ENCODE assay signal across 23 cellular contexts in the genomic region with DNA sequence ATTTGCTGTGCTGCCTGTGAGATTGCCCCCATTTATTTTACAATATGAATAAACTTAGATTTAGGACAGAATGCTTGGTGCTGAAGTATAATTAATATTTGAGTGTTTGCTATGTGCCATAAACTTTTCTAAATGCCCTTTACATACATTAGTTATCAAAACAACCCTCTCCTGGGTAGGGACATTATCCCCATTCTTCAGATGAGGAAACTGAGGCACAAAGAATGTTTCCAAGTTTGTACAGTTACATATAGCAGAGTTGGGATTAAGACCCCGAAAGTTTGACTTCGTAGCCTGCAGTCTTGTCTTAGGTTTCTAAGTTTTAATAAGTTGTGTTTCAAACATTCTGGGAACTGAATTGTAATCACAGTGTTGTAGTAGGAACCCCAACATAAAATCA. TPM values are rescaled to one million over a fixed set of nuclear protein-coding genes. Genes with fewer than 3 reads are reported as not detected.
DNase-seq lines count a peak whose midpoint lies in the region; ATAC-seq, FAIRE-seq and TF ChIP-seq lines count a peak whose summit lies in the region.
"Had no signal": no experiment of that assay in that cellular context is flagged by ENCODE, and none has a peak within 500 bp of the region (broad histone marks: within the 10 kb centered on the region; RNA-seq: fewer than 3 reads in every experiment).

No MANE protein-coding gene starts in this region.

- CTCF ChIA-PET in activated CD8-positive, alpha-beta T cell treated with anti-CD3 and anti-CD28 coated beads for 36 hours (lab: Charles Lee), result no interaction called here
- CTCF ChIA-PET in activated CD8-positive, alpha-beta T cell treated with anti-CD3 and anti-CD28 coated beads, Interleukin-2, amount 10 ng/mL, durations not matched to agents 7 days and 5 days (lab: Charles Lee), result no interaction called here
- CTCF ChIA-PET in K562 (lab: Yijun Ruan, JAX; ENCODE audit: low intra/inter-chr PET ratio) (no interaction called here), Calu3 (lab: Charles Lee) (no interaction called here)

- H4K20me1 ChIP-seq in K562 (replicated peaks; ENCODE audit: control insufficient read depth, insufficient read depth, low read length), result no peaks in the 10 kb centered on the region

- peak overlapping the region; percentile 75 for H3K27ac Mint-ChIP-seq in activated CD8-positive, alpha-beta T cell treated with anti-CD3 and anti-CD28 coated beads for 36 hours
- H3K27ac Mint-ChIP-seq in activated CD8-positive, alpha-beta T cell treated with anti-CD3 and anti-CD28 coated beads, Interleukin-2, amount 10 ng/mL, durations not matched to agents 7 days and 5 days, result no peak overlapping the region
- peak overlapping the region; percentile 17 to 44 for H3K27ac Mint-ChIP-seq in activated naive CD4-positive, alpha-beta T cell treated with anti-CD3 and anti-CD28 coated beads, Interleukin-2, amount 50 U/mL, for 72 hours
- no peak overlapping the region for H3K27ac Mint-ChIP-seq in Calu3 (ENCODE audit: unreplicated experiment)
- H3K27ac Mint-ChIP-seq: CD4-positive, alpha-beta T cell had no signal

- H3K4me1 Mint-ChIP-seq in activated CD8-positive, alpha-beta T cell treated with anti-CD3 and anti-CD28 coated beads for 36 hours (ENCODE audit: low read depth), result no peaks in the 10 kb centered on the region
- no peaks in the 10 kb centered on the region for H3K4me1 Mint-ChIP-seq in activated CD8-positive, alpha-beta T cell treated with anti-CD3 and anti-CD28 coated beads, Interleukin-2, amount 10 ng/mL, durations not matched to agents 7 days and 5 days (ENCODE audit: low read depth)
- peaks cover 6% of the 10 kb centered on the region for H3K4me1 Mint-ChIP-seq in Calu3 (ENCODE audit: low read depth, unreplicated experiment)

- no peaks in the 10 kb centered on the region for H3K27me3 ChIP-seq in K562 (ENCODE audit: control insufficient read depth in 2 of 2, insufficient read depth in 2 of 2, low read length in 2 of 2)

- intact Hi-C loops in activated CD8-positive, alpha-beta T cell treated with anti-CD3 and anti-CD28 coated beads for 36 hours (cut with micrococcal nuclease), result no loop called here
- intact Hi-C loops in K562 (cut with micrococcal nuclease) (no loop called here), Calu3 (cut with micrococcal nuclease; ENCODE audit: unreplicated experiment) (no loop called here)

- H3K9me3 ChIP-seq in K562 (replicated peaks; ENCODE audit: control insufficient read depth, insufficient read depth, low read depth, low read length), result no peaks in the 10 kb centered on the region
- H3K9me3 ChIP-seq: A549, Caco-2 had no signal

- no peak overlapping the region for H3K4me2 ChIP-seq in K562 (ENCODE audit: insufficient read depth, low read length)
- H3K4me2 ChIP-seq: A549 had no signal

- no peak for TF ChIP-seq RAD21 in K562 (CRISPR knock-in tag; conservative IDR thresholded peaks at IDR 0.05 in 1 of 2, IDR thresholded peaks at IDR 0.05 in 1 of 2)

- no peak for TF ChIP-seq CTCF in activated CD8-positive, alpha-beta T cell treated with anti-CD3 and anti-CD28 coated beads for 36 hours (IDR thresholded peaks at IDR 0.05)
- no peak for TF ChIP-seq CTCF in K562 (IDR thresholded peaks at IDR 0.05 in 2 of 3, conservative IDR thresholded peaks at IDR 0.05 in 1 of 3; ENCODE audit: insufficient read depth in 2 of 3, low read depth in 1 of 3, low read length in 3 of 3)
- no peak for TF ChIP-seq CTCF in Calu3 (IDR thresholded peaks at IDR 0.05; ENCODE audit: unreplicated experiment)

- no peak for TF ChIP-seq EP300 in K562 (IDR thresholded peaks at IDR 0.05; ENCODE audit: low read length)

- in situ Hi-C loops in K562 (cut with MboI), result no loop called here

- H3K9ac ChIP-seq in K562 (ENCODE audit: insufficient read depth in 1 of 2, low read depth in 2 of 2, low read length in 2 of 2), result no peak overlapping the region

- H3K36me3 ChIP-seq in K562 (ENCODE audit: control insufficient read depth, insufficient read depth, low read length), result peaks cover 95% of the 10 kb centered on the region

- H3K36me3 Mint-ChIP-seq in activated CD8-positive, alpha-beta T cell treated with anti-CD3 and anti-CD28 coated beads for 36 hours (ENCODE audit: low read depth), result peaks cover 43% of the 10 kb centered on the region
- peaks cover 73% of the 10 kb centered on the region for H3K36me3 Mint-ChIP-seq in activated CD8-positive, alpha-beta T cell treated with anti-CD3 and anti-CD28 coated beads, Interleukin-2, amount 10 ng/mL, durations not matched to agents 7 days and 5 days (ENCODE audit: low read depth)
- peaks cover 7 to 13% of the 10 kb centered on the region in 2 donors for H3K36me3 Mint-ChIP-seq in activated naive CD4-positive, alpha-beta T cell treated with anti-CD3 and anti-CD28 coated beads, Interleukin-2, amount 50 U/mL, for 72 hours
- peaks cover 40% of the 10 kb centered on the region for H3K36me3 Mint-ChIP-seq in Calu3 (ENCODE audit: insufficient read depth, unreplicated experiment)

- TF ChIP-seq POLR2A in K562 (conservative IDR thresholded peaks at IDR 0.05), result no peak

- H3K27ac ChIP-seq in K562 (ENCODE audit: extremely low read depth, low read depth, low read length), result no peak overlapping the region
- H3K27ac ChIP-seq: A549, C4-2B, HL-60 had no signal

- no peak overlapping the region for H3K4me3 ChIP-seq in K562
- H3K4me3 ChIP-seq: A549 had no signal

- 100% methylated on average over 2 of the region's 2 CpGs for WGBS in K562 (ENCODE audit: insufficient coverage, low coverage, missing lambda C conversion rate)

- no peaks in the 10 kb centered on the region for H3K27me3 Mint-ChIP-seq in activated CD8-positive, alpha-beta T cell treated with anti-CD3 and anti-CD28 coated beads for 36 hours
- no peaks in the 10 kb centered on the region for H3K27me3 Mint-ChIP-seq in activated CD8-positive, alpha-beta T cell treated with anti-CD3 and anti-CD28 coated beads, Interleukin-2, amount 10 ng/mL, durations not matched to agents 7 days and 5 days (ENCODE audit: low read depth)
- H3K27me3 Mint-ChIP-seq in Calu3 (ENCODE audit: unreplicated experiment), result no peaks in the 10 kb centered on the region
- H3K27me3 Mint-ChIP-seq: CD4-positive, alpha-beta T cell had no signal

- no peak for DNase-seq in activated CD8-positive, alpha-beta T cell treated with anti-CD3 and anti-CD28 coated beads for 36 hours
- no peak for DNase-seq in activated CD8-positive, alpha-beta T cell treated with anti-CD3 and anti-CD28 coated beads, Interleukin-2, amount 10 ng/mL, durations not matched to agents 7 days and 5 days
- DNase-seq in activated naive CD4-positive, alpha-beta T cell treated with anti-CD3 and anti-CD28 coated beads, Interleukin-2, amount 50 U/mL, for 72 hours (ENCODE audit: low spot score in 2 of 2), result no peak
- no peak for DNase-seq in activated naive CD4-positive, alpha-beta T cell treated with anti-CD3 and anti-CD28 coated beads, Interleukin-2, amount 50 U/mL, for 16 hours
- DNase-seq in GM19239 (ENCODE audit: insufficient read length, low spot score) (no peak), K562 (ENCODE audit: extremely low read depth in 1 of 4, low spot score in 3 of 4) (no peak), Calu3 (no peak)
- DNase-seq in stimulated activated naive CD4-positive, alpha-beta T cell (lab: John Stamatoyannopoulos, UW), result no peak
- DNase-seq: AML-193; Caco-2; CD4-positive, alpha-beta T cell; DMS153; DMS79; GDM1; GOT3; H7; HFFc6 had no signal

- H3K4me3 Mint-ChIP-seq in activated CD8-positive, alpha-beta T cell treated with anti-CD3 and anti-CD28 coated beads for 36 hours, result no peak overlapping the region
- H3K4me3 Mint-ChIP-seq in activated CD8-positive, alpha-beta T cell treated with anti-CD3 and anti-CD28 coated beads, Interleukin-2, amount 10 ng/mL, durations not matched to agents 7 days and 5 days, result no peak overlapping the region
- no peak overlapping the region for H3K4me3 Mint-ChIP-seq in Calu3 (ENCODE audit: low read depth, unreplicated experiment)
- H3K4me3 Mint-ChIP-seq: CD4-positive, alpha-beta T cell; HFFc6 had no signal

- ATAC-seq in activated CD8-positive, alpha-beta T cell treated with anti-CD3 and anti-CD28 coated beads for 36 hours, result no peak
- ATAC-seq in activated CD8-positive, alpha-beta T cell treated with anti-CD3 and anti-CD28 coated beads, Interleukin-2, amount 10 ng/mL, durations not matched to agents 7 days and 5 days, result no peak
- ATAC-seq in activated naive CD4-positive, alpha-beta T cell treated with anti-CD3 and anti-CD28 coated beads, Interleukin-2, amount 50 U/mL, for 72 hours, result no peak
- ATAC-seq in K562, result no peak
- ATAC-seq: HCT116 had no signal

- POLR2A ChIA-PET in activated CD8-positive, alpha-beta T cell treated with anti-CD3 and anti-CD28 coated beads for 36 hours (lab: Charles Lee), result no interaction called here
- POLR2A ChIA-PET in activated CD8-positive, alpha-beta T cell treated with anti-CD3 and anti-CD28 coated beads, Interleukin-2, amount 10 ng/mL, durations not matched to agents 7 days and 5 days (lab: Charles Lee), result interaction anchor here (1.0 kb wide), 1 partner anchor 18 kb away, joined by 3 read pairs; the partner anchor contains the start of gene KLHDC2
- POLR2A ChIA-PET in K562 (lab: Yijun Ruan, JAX), result no interaction called here

- H2AFZ ChIP-seq in K562 (ENCODE audit: low read depth, low read length), result no peak overlapping the region

- BruUV-seq in K562 (replicated peaks; lab: Mats Ljungman, UMichigan), result no TSS peak
- BruUV-seq in Calu3 (replicated peaks; lab: Mats Ljungman, UMichigan), result no TSS peak

- no peaks in the 10 kb centered on the region for H3K9me1 ChIP-seq in K562 (ENCODE audit: control insufficient read depth, insufficient read depth, low read length)

- no peaks in the 10 kb centered on the region for H3K9me3 Mint-ChIP-seq in activated CD8-positive, alpha-beta T cell treated with anti-CD3 and anti-CD28 coated beads for 36 hours
- H3K9me3 Mint-ChIP-seq in activated CD8-positive, alpha-beta T cell treated with anti-CD3 and anti-CD28 coated beads, Interleukin-2, amount 10 ng/mL, durations not matched to agents 7 days and 5 days (ENCODE audit: insufficient read depth), result no peaks in the 10 kb centered on the region
- H3K9me3 Mint-ChIP-seq in activated naive CD4-positive, alpha-beta T cell treated with anti-CD3 and anti-CD28 coated beads, Interleukin-2, amount 50 U/mL, for 72 hours, result no peaks in the 10 kb centered on the region
- no peaks in the 10 kb centered on the region for H3K9me3 Mint-ChIP-seq in Calu3 (ENCODE audit: low read depth, unreplicated experiment)
- H3K9me3 Mint-ChIP-seq: CD4-positive, alpha-beta T cell; HFFc6 had no signal

- H3K79me2 ChIP-seq in K562 (ENCODE audit: control insufficient read depth, insufficient read depth, low read length), result no peaks in the 10 kb centered on the region

- FAIRE-seq in GM19239 (lab: Jason Lieb, UNC) (peak; percentile 47), K562 (lab: Jason Lieb, UNC) (no peak)
- FAIRE-seq: GM12892, GM18507 had no signal

- no peaks in the 10 kb centered on the region for H3K4me1 ChIP-seq in K562 (replicated peaks in 1 of 2; ENCODE audit: control insufficient read depth in 2 of 2, insufficient read depth in 2 of 2, low read length in 2 of 2)
- H3K4me1 ChIP-seq: A549 had no signal

RNA-seq across cellular contexts. Expression of gene KLHDC2, which starts 18.4 kb away (rescaled TPM):
- total RNA-seq in activated CD8-positive, alpha-beta T cell treated with anti-CD3 and anti-CD28 coated beads for 36 hours, result 10 to 100 TPM; 21.1 to 23.4 TPM
- total RNA-seq in activated CD8-positive, alpha-beta T cell treated with anti-CD3 and anti-CD28 coated beads, Interleukin-2, amount 10 ng/mL, durations not matched to agents 7 days and 5 days, result 10 to 100 TPM; 24.9 to 25.5 TPM
- total RNA-seq in activated naive CD4-positive, alpha-beta T cell treated with anti-CD3 and anti-CD28 coated beads, Interleukin-2, amount 50 U/mL, for 72 hours, result 10 to 100 TPM; 19.1 to 20.6 TPM
- 43.7 and 68.5 TPM in 2 replicates for total RNA-seq in K562 (2011; cell fraction: chromatin; rRNA removed; ENCODE audit: low replicate concordance)
- total RNA-seq in K562 (2011; cell fraction: nucleolus; rRNA removed), result 29.3 and 31.5 TPM in 2 replicates
- 42.7 and 49.5 TPM in 2 replicates for total RNA-seq in K562 (2011; cell fraction: nucleoplasm; rRNA removed)
- 29.9 and 31.2 TPM in 2 replicates for total RNA-seq in K562 (2014; rRNA removed)
- total RNA-seq in K562 (2014; rRNA removed; fragmentation: Illumina TruSeq; extraction: Trizol), result 24.7 and 25.0 TPM in 2 replicates
- 19.0 and 19.7 TPM in 2 replicates for total RNA-seq in K562 (2015; rRNA removed; fragmentation: Illumina TruSeq; extraction: Trizol)
- total RNA-seq in K562 (2021), result 19.3 and 20.5 TPM in 2 replicates
- polyA plus RNA-seq in K562 (2011; rRNA removed), result 41.7 and 49.8 TPM in 2 replicates
- polyA plus RNA-seq in K562 (2011; cell fraction: cytosol; rRNA removed), result 12.0 and 16.3 TPM in 2 replicates
- polyA plus RNA-seq in K562 (2011; cell fraction: nucleus; rRNA removed), result 44.3 and 131 TPM in 2 replicates
- polyA plus RNA-seq in K562 (2012), result 16.8 and 28.6 TPM in 2 replicates
- 15.8 and 20.0 TPM in 2 replicates for polyA plus RNA-seq in K562 (2014; fragmentation: Illumina TruSeq; extraction: Trizol)
- 1 to 10 TPM; 6.3 to 7.8 TPM for polyA plus RNA-seq in K562 (2014; fragmentation: Nextera tagmentation; extraction: Ambion mirVana)
- polyA plus RNA-seq in K562 (2014; rRNA removed), result 26.3 and 26.7 TPM in 2 replicates
- polyA minus RNA-seq in K562 (2011; rRNA and poly(A)+ RNA removed), result 40.5 and 41.9 TPM in 2 replicates
- 11.3 and 14.1 TPM in 2 replicates for polyA minus RNA-seq in K562 (2011; cell fraction: cytosol; rRNA and poly(A)+ RNA removed)
- 24.1 and 38.7 TPM in 2 replicates for polyA minus RNA-seq in K562 (2011; cell fraction: nucleus; rRNA and poly(A)+ RNA removed)
- 26.8 and 30.7 TPM in 2 replicates for total RNA-seq in Calu3 (2022)

Comparison
In these comparisons a context has a peak if more than half of its experiments do, and no peak if none do; other contexts are left out.
1. H3K27ac Mint-ChIP-seq: peak in activated CD8-positive, alpha-beta T cell treated with anti-CD3 and anti-CD28 coated beads for 36 hours (single experiment) and activated naive CD4-positive, alpha-beta T cell treated with anti-CD3 and anti-CD28 coated beads, Interleukin-2, amount 50 U/mL, for 72 hours (2 of 2); none in activated CD8-positive, alpha-beta T cell treated with anti-CD3 and anti-CD28 coated beads, Interleukin-2, amount 10 ng/mL, durations not matched to agents 7 days and 5 days (single experiment) and Calu3 (single experiment).